ENCODE assay signal across 7 cellular contexts in genomic region chr16:2047330-2048115, GRCh38. TPM values are rescaled to one million over a fixed set of nuclear protein-coding genes. Genes with fewer than 3 reads are reported as not detected.
DNase-seq lines count a peak whose midpoint lies in the region; ATAC-seq, FAIRE-seq and TF ChIP-seq lines count a peak whose summit lies in the region.

NTHL1 (minus strand) TSS chr16:2047834; CDS start chr16:2047823, 11 bp downstream.
TSC2 (plus strand) TSS chr16:2047985; CDS start chr16:2048616, 631 bp downstream.

- H3K4me3 Mint-ChIP-seq in T-helper 2 cell treated with Interferon-gamma antibody and Interleukin-4, amounts not matched to agents 5 μg/mL and 100 μg/mL, for 36 hours = peak within 1 kb of the TSS; percentile 95
- peak within 1 kb of the TSS; percentile 95 for H3K4me3 Mint-ChIP-seq in astrocyte (ENCODE audit: unreplicated experiment)

- H3K4me1 Mint-ChIP-seq in T-helper 2 cell treated with Interferon-gamma antibody and Interleukin-4, amounts not matched to agents 5 μg/mL and 100 μg/mL, for 36 hours (ENCODE audit: low read depth) = peaks cover 10% of the 10 kb centered on the region
- peaks cover 6% of the 10 kb centered on the region for H3K4me1 Mint-ChIP-seq in astrocyte (ENCODE audit: low read depth, unreplicated experiment)

- H3K27me3 ChIP-seq in astrocyte (ENCODE audit: insufficient read depth, low read length) (no peaks in the 10 kb centered on the region), hepatocyte (no peaks in the 10 kb centered on the region)

- no peaks in the 10 kb centered on the region for H3K9me3 Mint-ChIP-seq in T-helper 2 cell treated with Interferon-gamma antibody and Interleukin-4, amounts not matched to agents 5 μg/mL and 100 μg/mL, for 36 hours
- no peaks in the 10 kb centered on the region for H3K9me3 Mint-ChIP-seq in astrocyte (ENCODE audit: unreplicated experiment)

- peak within 1 kb of the TSS; percentile 76 for H3K4me3 ChIP-seq in astrocyte (ENCODE audit: insufficient read depth, low read depth, low read length)
- H3K4me3 ChIP-seq in hepatocyte = peak within 1 kb of the TSS; percentile 65

- no peaks in the 10 kb centered on the region for H3K9me3 ChIP-seq in astrocyte (ENCODE audit: insufficient read depth, low read depth, low read length)
- no peaks in the 10 kb centered on the region for H3K9me3 ChIP-seq in hepatocyte (ENCODE audit: low read depth)

- H3K4me1 ChIP-seq in astrocyte (ENCODE audit: insufficient read depth, low read length) = peaks cover 13% of the 10 kb centered on the region
- peaks cover 18% of the 10 kb centered on the region for H3K4me1 ChIP-seq in hepatocyte (ENCODE audit: insufficient read depth)

- H3K9me2 ChIP-seq in hepatocyte (replicated peaks; ENCODE audit: insufficient read depth) = no peaks in the 10 kb centered on the region

- H3K27me3 Mint-ChIP-seq in T-helper 2 cell treated with Interferon-gamma antibody and Interleukin-4, amounts not matched to agents 5 μg/mL and 100 μg/mL, for 36 hours (ENCODE audit: low read depth) = no peaks in the 10 kb centered on the region
- H3K27me3 Mint-ChIP-seq in astrocyte (ENCODE audit: low read depth, unreplicated experiment) = no peaks in the 10 kb centered on the region

- FAIRE-seq in astrocyte (lab: Jason Lieb, UNC) = no peak

- no peaks in the 10 kb centered on the region for H3K36me3 ChIP-seq in astrocyte (ENCODE audit: insufficient read depth, low read length)
- H3K36me3 ChIP-seq in hepatocyte (replicated peaks; ENCODE audit: insufficient read depth, low read depth) = no peaks in the 10 kb centered on the region

- H3K27ac ChIP-seq in astrocyte (ENCODE audit: low read depth, low read length) (no peak within 1 kb of the TSS), hepatocyte (peak within 1 kb of the TSS; percentile 41)

- no peak for TF ChIP-seq CTCF in astrocyte (IDR thresholded peaks at IDR 0.05; ENCODE audit: insufficient read depth, low read depth, low read length)
- peak; percentile 1 for TF ChIP-seq CTCF in hepatocyte (IDR thresholded peaks at IDR 0.05; ENCODE audit: poor library complexity)

- peak; percentile 93 to 97 for DNase-seq in NCI-H1930 (lab: John Stamatoyannopoulos, UW)
- DNase-seq in T-helper 2 cell treated with Interferon-gamma antibody and Interleukin-4, amounts not matched to agents 5 μg/mL and 100 μg/mL, for 36 hours (ENCODE audit: low spot score) = peak; percentile 98
- DNase-seq in astrocyte (ENCODE audit: low read depth) = peak; percentile 87
- peak; percentile 98 for DNase-seq in hepatocyte (ENCODE audit: low spot score)
- peak; percentile 98 for DNase-seq in retina

- peak within 1 kb of the TSS; percentile 95 for H3K4me2 ChIP-seq in astrocyte (ENCODE audit: low read length)
- H3K4me2 ChIP-seq in hepatocyte = peak within 1 kb of the TSS; percentile 96

- H3K79me2 ChIP-seq in astrocyte (ENCODE audit: insufficient read depth, low read length) (peaks cover 15% of the 10 kb centered on the region), hepatocyte (peaks cover 26% of the 10 kb centered on the region)

- H2AFZ ChIP-seq in astrocyte (ENCODE audit: low read depth, low read length) = peak within 1 kb of the TSS; percentile 81
- peak within 1 kb of the TSS; percentile 86 for H2AFZ ChIP-seq in hepatocyte

- H4K20me1 ChIP-seq in astrocyte (ENCODE audit: insufficient read depth, low read length) (peaks cover 3% of the 10 kb centered on the region), hepatocyte (ENCODE audit: insufficient read depth, poor library complexity, severe bottlenecking) (no peaks in the 10 kb centered on the region)

- 1% methylated on average over 72 of the region's 81 CpGs for WGBS in hepatocyte (ENCODE audit: low lambda C conversion rate, missing lambda C conversion rate)

- ATAC-seq in GM18499 (IDR thresholded peaks at IDR 0.05; ENCODE audit: insufficient read depth, unreplicated experiment) (peak; percentile 80), HG02938 (IDR thresholded peaks at IDR 0.05; ENCODE audit: unreplicated experiment) (peak; percentile 82)

- peaks cover 2% of the 10 kb centered on the region for H3K36me3 Mint-ChIP-seq in T-helper 2 cell treated with Interferon-gamma antibody and Interleukin-4, amounts not matched to agents 5 μg/mL and 100 μg/mL, for 36 hours (ENCODE audit: low read depth)
- H3K36me3 Mint-ChIP-seq in astrocyte (ENCODE audit: low read depth, unreplicated experiment) = peaks cover 7% of the 10 kb centered on the region

- H3K9ac ChIP-seq in astrocyte (ENCODE audit: low read length) = peak within 1 kb of the TSS; percentile 79

- peak within 1 kb of the TSS; percentile 82 for H3K27ac Mint-ChIP-seq in T-helper 2 cell treated with Interferon-gamma antibody and Interleukin-4, amounts not matched to agents 5 μg/mL and 100 μg/mL, for 36 hours
- peak within 1 kb of the TSS; percentile 77 for H3K27ac Mint-ChIP-seq in astrocyte (ENCODE audit: unreplicated experiment)

RNA-seq across cellular contexts. Expression of gene NTHL1, which starts in this region (rescaled TPM):
- 13.2 and 13.7 TPM in 2 replicates for total RNA-seq in astrocyte
- total RNA-seq in hepatocyte = 19.6 and 20.2 TPM in 2 replicates
- 23.4 and 28.5 TPM in 2 replicates for polyA plus RNA-seq in hepatocyte

RNA-seq across cellular contexts. Expression of gene TSC2, which starts in this region (rescaled TPM):
- total RNA-seq in astrocyte (89.5 and 94.6 TPM in 2 replicates), hepatocyte (39.5 and 41.8 TPM in 2 replicates)
- 78.7 and 113 TPM in 2 replicates for polyA plus RNA-seq in hepatocyte
